ENCODE assay signal across 8 cellular contexts in genomic region chr17:2392252-2393183, GRCh38. TPM values are rescaled to one million over a fixed set of nuclear protein-coding genes. Genes with fewer than 3 reads are reported as not detected.
DNase-seq lines count a peak whose midpoint lies in the region; ATAC-seq and TF ChIP-seq lines count a peak whose summit lies in the region.

No MANE protein-coding gene starts in this region.

- H3K9me3 ChIP-seq in AG04450 (ENCODE audit: control insufficient read depth, insufficient read depth, low read length) (no peaks in the 10 kb centered on the region; the same call in 1 of the 2 replicates), spleen (no peaks in the 10 kb centered on the region)

- H3K27me3 ChIP-seq in AG04450 (ENCODE audit: control insufficient read depth, insufficient read depth, low read length) = no peaks in the 10 kb centered on the region
- H3K27me3 ChIP-seq in spleen (replicated peaks in 1 of 7) = no peaks in the 10 kb centered on the region

- CTCF ChIA-PET in AG04450 (lab: Charles Lee) = interaction anchor here (0.6 to 3.7 kb wide), 5 partner anchors 10 to 1344 kb away, joined by 3 to 33 read pairs (median 5); no protein-coding TSS in a partner anchor

- POLR2A ChIA-PET in AG04450 (lab: Yijun Ruan, JAX) = interaction anchor here (0.6 to 3.1 kb wide), 10 partner anchors 7 to 67 kb away, joined by 3 to 31 read pairs (median 4); partner anchors contain the start of gene MNT

- DNase-seq in AG04450 (ENCODE audit: low read depth, low spot score) = peak; percentile 90
- peak; percentile 45 for DNase-seq in NCI-H345 treated with DMSO at 0.1 percent for 48 hours (lab: John Stamatoyannopoulos, UW; ENCODE audit: unreplicated experiment)
- DNase-seq in activated CD4-positive, CD25-positive, alpha-beta regulatory T cell (lab: John Stamatoyannopoulos, UW) = peak; percentile 95 to 98 (median 98)
- peak in 60 of 61 donors; percentile 47 to 99 (median 93) for DNase-seq in caudate nucleus (lab: John Stamatoyannopoulos, UW)
- DNase-seq in islet precursor cell = peak; percentile 99
- peak; percentile 99 for DNase-seq in spleen

- 0 to 1% (median 1%) methylated on average over 9 to 83 of the region's 83 CpGs for WGBS in spleen, 5 donors

- intact Hi-C loops in spleen (cut with DNase I; ENCODE audit: low total_unique reads) = no loop called here

- peak in 1 of 3 donors; percentile 7 for TF ChIP-seq POLR2A in spleen (IDR thresholded peaks at IDR 0.05)

- no peak for TF ChIP-seq CTCF in AG04450 (IDR thresholded peaks at IDR 0.05; ENCODE audit: low read depth, low read length)
- TF ChIP-seq CTCF in spleen (IDR thresholded peaks at IDR 0.05 in 8 of 11, conservative IDR thresholded peaks at IDR 0.05 in 3 of 11) = peak in 1 of 11 experiments; percentile 18

- peak overlapping the region; percentile 64 for H3K4me3 ChIP-seq in AG04450 (ENCODE audit: low read depth, low read length)
- peak overlapping the region; percentile 73 to 98 (median 96) for H3K4me3 ChIP-seq in spleen

- H3K27ac ChIP-seq in AG04450 (ENCODE audit: low read depth, low read length) = peak overlapping the region; percentile 96
- H3K27ac ChIP-seq in caudate nucleus (ENCODE audit: low read depth, low read length) = peak overlapping the region; percentile 98
- H3K27ac ChIP-seq in spleen = peak overlapping the region; percentile 85 to 100 (median 98)

- H3K36me3 ChIP-seq in spleen = peaks cover 0 to 34% (median 8%) of the 10 kb centered on the region in 6 donors

- ATAC-seq in GM18873 (IDR thresholded peaks at IDR 0.05; ENCODE audit: low FRiP score, unreplicated experiment) (peak; percentile 44), HG03108 (IDR thresholded peaks at IDR 0.05; ENCODE audit: unreplicated experiment) (peak; percentile 45)

- peaks cover 51 to 83% (median 62%) of the 10 kb centered on the region in 6 donors for H3K4me1 ChIP-seq in spleen

RNA-seq across cellular contexts. Expression of gene MNT, which starts 8.3 kb away (rescaled TPM):
- 2.2 and 2.8 TPM in 2 replicates for polyA plus RNA-seq in AG04450 (2011; rRNA removed)
- 3.5 and 3.7 TPM in 2 replicates for polyA minus RNA-seq in AG04450 (2011; rRNA and poly(A)+ RNA removed)
- 10 to 100 TPM; 18.9 to 38.5 (median 28.8) TPM for total RNA-seq in spleen
- 10 to 100 TPM in 1 of 3 donors, 1 to 10 TPM in 2; 2.8 to 11.1 (median 2.8) TPM for polyA plus RNA-seq in spleen

RNA-seq across cellular contexts. Expression of gene SGSM2, which starts 55.2 kb away (rescaled TPM):
- 19.7 and 29.5 TPM in 2 replicates for polyA plus RNA-seq in AG04450 (2011; rRNA removed)
- 35.8 and 44.5 TPM in 2 replicates for polyA minus RNA-seq in AG04450 (2011; rRNA and poly(A)+ RNA removed)
- 10 to 100 TPM; 53.6 to 90.4 (median 68.8) TPM for total RNA-seq in spleen
- 10 to 100 TPM; 30.7 to 83.8 (median 70.8) TPM for polyA plus RNA-seq in spleen

RNA-seq across cellular contexts. Expression of gene TSR1, which starts 56.3 kb away (rescaled TPM):
- 15.1 and 15.5 TPM in 2 replicates for polyA plus RNA-seq in AG04450 (2011; rRNA removed)
- polyA minus RNA-seq in AG04450 (2011; rRNA and poly(A)+ RNA removed) = 18.6 and 22.8 TPM in 2 replicates
- total RNA-seq in spleen = 10 to 100 TPM; 17.7 to 30.4 (median 26.1) TPM
- 10 to 100 TPM in 1 of 3 donors, 1 to 10 TPM in 2; 8.2 to 12.7 (median 9.2) TPM for polyA plus RNA-seq in spleen

Comparison
In these comparisons a context has a peak if more than half of its experiments do, and no peak if none do; other contexts are left out.
1. Peak in every context shown above with its lines: DNase-seq, ATAC-seq, H3K4me3 ChIP-seq and H3K27ac ChIP-seq.
2. DNase-seq: peak in every context shown above with its lines; median percentile 99 in islet precursor cell; 99 in spleen; 98 in activated CD4-positive, CD25-positive, alpha-beta regulatory T cell; 93 in caudate nucleus; 90 in AG04450; 45 in NCI-H345 treated with DMSO at 0.1 percent for 48 hours.